In genomic region chr5:7576023-7576715, GRCh38 we compare ENCODE assay signal across 23 cellular contexts.
A peak's percentile ranks its signal among the peaks of the same experiment; 100 is the strongest.
DNase-seq lines count a peak whose midpoint lies in the region; ATAC-seq lines count a peak whose summit lies in the region.
"Had no signal": no experiment of that assay in that cellular context is flagged by ENCODE, and none has a peak within 500 bp of the region (broad histone marks: within the 10 kb centered on the region; RNA-seq: fewer than 3 reads in every experiment).

No MANE protein-coding gene starts in this region.

- H3K4me1 ChIP-seq in rectal smooth muscle tissue (ENCODE audit: control insufficient read depth, insufficient read depth, low read length), result peaks cover 8% of the 10 kb centered on the region
- H3K4me1 ChIP-seq: A549, heart right ventricle, Peyer's patch had no signal

- H3K27ac Mint-ChIP-seq in stimulated activated memory B cell treated with anti-CD40 and anti-IgM and Interleukin-4, amounts not matched to agents 10 μg/mL and 1 μg/mL and 100 μg/mL, for 72 hours, result no peak overlapping the region
- H3K27ac Mint-ChIP-seq: CD4-positive, alpha-beta T cell; memory B cell had no signal

- no peak overlapping the region for H3K4me3 ChIP-seq in rectal smooth muscle tissue (ENCODE audit: low read length)
- H3K4me3 ChIP-seq: A549, esophagus muscularis mucosa, heart right ventricle, K562, Peyer's patch had no signal

- H3K9ac ChIP-seq in rectal smooth muscle tissue (ENCODE audit: low read length), result no peak overlapping the region

- peak; percentile 76 for DNase-seq in D341Med (ENCODE audit: low spot score)
- peak in 48 of 56 donors; percentile 7 to 67 (median 44) for DNase-seq in amygdala (lab: John Stamatoyannopoulos, UW)
- peak; percentile 55 for DNase-seq in islet precursor cell
- DNase-seq in AG08396 (ENCODE audit: low spot score), result no peak
- DNase-seq in NCI-H2107 (lab: John Stamatoyannopoulos, UW), result no peak
- DNase-seq: activated naive CD4-positive, alpha-beta T cell treated with Interleukin-2 at 50 U/mL for 16 hours; CD4-positive, alpha-beta T cell; H7; heart right ventricle; MV-4-11; NCI-H69; Peyer's patch; small intestine; stimulated activated CD4-positive, alpha-beta T cell treated with anti-CD3 and anti-CD28 coated beads, Interleukin-4, amount 100 ng/mL, for 4 hours; trophoblast cell had no signal

- H3K36me3 Mint-ChIP-seq in stimulated activated memory B cell treated with anti-CD40 and anti-IgM and Interleukin-4, amounts not matched to agents 10 μg/mL and 1 μg/mL and 100 μg/mL, for 72 hours, result no peaks in the 10 kb centered on the region
- H3K36me3 Mint-ChIP-seq: memory B cell had no signal

- H3K9me3 Mint-ChIP-seq in stimulated activated memory B cell treated with anti-CD40 and anti-IgM and Interleukin-4, amounts not matched to agents 10 μg/mL and 1 μg/mL and 100 μg/mL, for 72 hours, result peaks cover 5% of the 10 kb centered on the region

- H3K4me3 Mint-ChIP-seq in stimulated activated memory B cell treated with anti-CD40 and anti-IgM and Interleukin-4, amounts not matched to agents 10 μg/mL and 1 μg/mL and 100 μg/mL, for 72 hours, result no peak overlapping the region
- H3K4me3 Mint-ChIP-seq: CD4-positive, alpha-beta T cell; memory B cell had no signal

- H3K27me3 ChIP-seq in rectal smooth muscle tissue (ENCODE audit: control insufficient read depth, insufficient read depth, low read length), result no peaks in the 10 kb centered on the region
- H3K27me3 ChIP-seq: esophagus muscularis mucosa, heart right ventricle, neutrophil, Peyer's patch had no signal

- H3K4me1 Mint-ChIP-seq in stimulated activated memory B cell treated with anti-CD40 and anti-IgM and Interleukin-4, amounts not matched to agents 10 μg/mL and 1 μg/mL and 100 μg/mL, for 72 hours, result no peaks in the 10 kb centered on the region
- H3K4me1 Mint-ChIP-seq: memory B cell had no signal

- no peak for ATAC-seq in GM21529 (IDR thresholded peaks at IDR 0.05; ENCODE audit: unreplicated experiment)
- no peak for ATAC-seq in stimulated activated memory B cell treated with anti-CD40 and anti-IgM and Interleukin-4, amounts not matched to agents 10 μg/mL and 1 μg/mL and 100 μg/mL, for 72 hours
- ATAC-seq: A549, heart right ventricle, K562 had no signal

- peak overlapping the region; percentile 55 for H3K27ac ChIP-seq in rectal smooth muscle tissue (ENCODE audit: low read depth, low read length)
- H3K27ac ChIP-seq: A549, esophagus muscularis mucosa, heart right ventricle, neutrophil, Peyer's patch had no signal

- no peaks in the 10 kb centered on the region for H3K27me3 Mint-ChIP-seq in stimulated activated memory B cell treated with anti-CD40 and anti-IgM and Interleukin-4, amounts not matched to agents 10 μg/mL and 1 μg/mL and 100 μg/mL, for 72 hours
- H3K27me3 Mint-ChIP-seq: memory B cell had no signal

- no peaks in the 10 kb centered on the region for H3K36me3 ChIP-seq in rectal smooth muscle tissue (ENCODE audit: control insufficient read depth, insufficient read depth, low read length)
- H3K36me3 ChIP-seq: esophagus muscularis mucosa, heart right ventricle, neutrophil, Peyer's patch had no signal

Comparison
In these comparisons a context has a peak if more than half of its experiments do, and no peak if none do; other contexts are left out.
1. DNase-seq: peak in D341Med (single experiment), amygdala (48 of 56) and islet precursor cell (single experiment); none in AG08396 (single experiment) and NCI-H2107 (single experiment).